22 cellular contexts compared by ENCODE assay signal in genomic region chr11:69204246-69205124, GRCh38. TPM values are rescaled to one million over a fixed set of nuclear protein-coding genes. Genes with fewer than 3 reads are reported as not detected.
"Had no signal": no experiment of that assay in that cellular context is flagged by ENCODE, and none has a peak within 500 bp of the region (broad histone marks: within the 10 kb centered on the region; RNA-seq: fewer than 3 reads in every experiment).

No MANE protein-coding gene starts in this region.

- H3K4me3 ChIP-seq: body of pancreas, esophagus squamous epithelium, neural progenitor cell, pancreas had no signal

- ATAC-seq: activated CD4-positive, alpha-beta T cell treated with anti-CD3 and anti-CD28 coated beads for 36 hours; body of pancreas; pancreas; stimulated activated naive CD8-positive, alpha-beta T cell treated with anti-CD3 and anti-CD28 coated beads, Interleukin-15, Interleukin-2, amounts not matched to agents 100 U/mL and 50 U/mL, for 24 hours had no signal

- H3K27me3 ChIP-seq: body of pancreas, neural progenitor cell, pancreas had no signal

- H3K36me3 ChIP-seq: esophagus squamous epithelium, neural progenitor cell, pancreas, WERI-Rb-1 had no signal

- H3K9me3 ChIP-seq: body of pancreas, pancreas had no signal

- DNase-seq: activated CD4-positive, alpha-beta memory T cell treated with anti-CD3 and anti-CD28 coated beads for 36 hours; activated CD4-positive, alpha-beta T cell treated with anti-CD3 and anti-CD28 coated beads for 36 hours; activated gamma-delta T cell treated with Interleukin-2 at 50 U/mL for 16 hours; activated naive CD8-positive, alpha-beta T cell treated with anti-CD3 and anti-CD28 coated beads for 36 hours; activated T-cell treated with anti-CD3 and anti-CD28 coated beads, Interleukin-2, amount 50 U/mL, for 48 hours; amygdala; central memory CD4-positive, alpha-beta T cell; cortex of kidney; effector CD4-positive, alpha-beta T cell; esophagus squamous epithelium; hypothalamus; stimulated activated CD4-positive, alpha-beta T cell treated with anti-CD3 and anti-CD28 coated beads, Interleukin-15, amount 100 ng/mL, for 24 hours; stimulated activated CD4-positive, alpha-beta T cell treated with anti-CD3 and anti-CD28 coated beads, Interleukin-4, amount 100 ng/mL, for 24 hours; stimulated activated naive CD8-positive, alpha-beta T cell treated with anti-CD3 and anti-CD28 coated beads, Interleukin-15, Interleukin-2, amounts not matched to agents 100 U/mL and 50 U/mL, for 24 hours; trophoblast cell; WERI-Rb-1 had no signal

- H3K27ac ChIP-seq: body of pancreas, esophagus squamous epithelium, neural progenitor cell, pancreas, WERI-Rb-1 had no signal

- H3K4me1 ChIP-seq: body of pancreas, pancreas had no signal

RNA-seq across cellular contexts. Expression of gene SMIM38, which starts 48.8 kb away (rescaled TPM):
- total RNA-seq: endothelial cell of umbilical vein, glomerular endothelial cell, kidney epithelial cell had no signal
